1 cellular context compared by ENCODE assay signal in genomic region chr20:43513298-43514061, GRCh38.
TF ChIP-seq lines count a peak whose summit lies in the region.

No MANE protein-coding gene starts in this region.

TF ChIP-seq in HepG2, 621 proteins besides CTCF, POLR2A, EP300 and RAD21 (continued from another document):
- TF ChIP-seq, protein P1, sequence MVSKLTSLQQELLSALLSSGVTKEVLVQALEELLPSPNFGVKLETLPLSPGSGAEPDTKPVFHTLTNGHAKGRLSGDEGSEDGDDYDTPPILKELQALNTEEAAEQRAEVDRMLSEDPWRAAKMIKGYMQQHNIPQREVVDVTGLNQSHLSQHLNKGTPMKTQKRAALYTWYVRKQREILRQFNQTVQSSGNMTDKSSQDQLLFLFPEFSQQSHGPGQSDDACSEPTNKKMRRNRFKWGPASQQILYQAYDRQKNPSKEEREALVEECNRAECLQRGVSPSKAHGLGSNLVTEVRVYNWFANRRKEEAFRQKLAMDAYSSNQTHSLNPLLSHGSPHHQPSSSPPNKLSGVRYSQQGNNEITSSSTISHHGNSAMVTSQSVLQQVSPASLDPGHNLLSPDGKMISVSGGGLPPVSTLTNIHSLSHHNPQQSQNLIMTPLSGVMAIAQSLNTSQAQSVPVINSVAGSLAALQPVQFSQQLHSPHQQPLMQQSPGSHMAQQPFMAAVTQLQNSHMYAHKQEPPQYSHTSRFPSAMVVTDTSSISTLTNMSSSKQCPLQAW (CRISPR knock-in tag; IDR thresholded peaks at IDR 0.05) = peak; percentile 55; the same call in 1 of the 2 replicates
- TF ChIP-seq, protein P2, sequence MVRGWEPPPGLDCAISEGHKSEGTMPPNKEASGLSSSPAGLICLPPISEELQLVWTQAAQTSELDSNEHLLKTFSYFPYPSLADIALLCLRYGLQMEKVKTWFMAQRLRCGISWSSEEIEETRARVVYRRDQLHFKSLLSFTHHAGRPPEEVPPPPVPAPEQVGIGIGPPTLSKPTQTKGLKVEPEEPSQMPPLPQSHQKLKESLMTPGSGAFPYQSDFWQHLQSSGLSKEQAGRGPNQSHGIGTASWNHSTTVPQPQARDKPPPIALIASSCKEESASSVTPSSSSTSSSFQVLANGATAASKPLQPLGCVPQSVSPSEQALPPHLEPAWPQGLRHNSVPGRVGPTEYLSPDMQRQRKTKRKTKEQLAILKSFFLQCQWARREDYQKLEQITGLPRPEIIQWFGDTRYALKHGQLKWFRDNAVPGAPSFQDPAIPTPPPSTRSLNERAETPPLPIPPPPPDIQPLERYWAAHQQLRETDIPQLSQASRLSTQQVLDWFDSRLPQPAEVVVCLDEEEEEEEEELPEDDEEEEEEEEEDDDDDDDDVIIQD (CRISPR knock-in tag; IDR thresholded peaks at IDR 0.05; ENCODE audit: low read depth) = no peak
- 0 out of 2 replicates have a peak, but pooled peaks have one; percentile 34 for TF ChIP-seq ZNF205 (CRISPR knock-in tag; IDR thresholded peaks at IDR 0.05)
- peak; percentile 28; the same call in 1 of the 2 replicates for TF ChIP-seq ZFP90 (CRISPR knock-in tag; IDR thresholded peaks at IDR 0.05; ENCODE audit: borderline replicate concordance)
- TF ChIP-seq, protein P3, sequence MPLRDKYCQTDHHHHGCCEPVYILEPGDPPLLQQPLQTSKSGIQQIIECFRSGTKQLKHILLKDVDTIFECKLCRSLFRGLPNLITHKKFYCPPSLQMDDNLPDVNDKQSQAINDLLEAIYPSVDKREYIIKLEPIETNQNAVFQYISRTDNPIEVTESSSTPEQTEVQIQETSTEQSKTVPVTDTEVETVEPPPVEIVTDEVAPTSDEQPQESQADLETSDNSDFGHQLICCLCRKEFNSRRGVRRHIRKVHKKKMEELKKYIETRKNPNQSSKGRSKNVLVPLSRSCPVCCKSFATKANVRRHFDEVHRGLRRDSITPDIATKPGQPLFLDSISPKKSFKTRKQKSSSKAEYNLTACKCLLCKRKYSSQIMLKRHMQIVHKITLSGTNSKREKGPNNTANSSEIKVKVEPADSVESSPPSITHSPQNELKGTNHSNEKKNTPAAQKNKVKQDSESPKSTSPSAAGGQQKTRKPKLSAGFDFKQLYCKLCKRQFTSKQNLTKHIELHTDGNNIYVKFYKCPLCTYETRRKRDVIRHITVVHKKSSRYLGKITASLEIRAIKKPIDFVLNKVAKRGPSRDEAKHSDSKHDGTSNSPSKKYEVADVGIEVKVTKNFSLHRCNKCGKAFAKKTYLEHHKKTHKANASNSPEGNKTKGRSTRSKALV (CRISPR knock-in tag; IDR thresholded peaks at IDR 0.05) = peak; percentile 48; the same call in 1 of the 2 replicates
- peak; percentile 67; the same call in 1 of the 2 replicates for TF ChIP-seq ZNF768 (CRISPR knock-in tag; IDR thresholded peaks at IDR 0.05)
- TF ChIP-seq DRAP1 (CRISPR knock-in tag; IDR thresholded peaks at IDR 0.05) = no peak
- peak; percentile 22; the same call in 1 of the 2 replicates for TF ChIP-seq ZIK1 (CRISPR knock-in tag; IDR thresholded peaks at IDR 0.05; ENCODE audit: borderline replicate concordance, low read depth)
- TF ChIP-seq SNAI1 (CRISPR knock-in tag; IDR thresholded peaks at IDR 0.05; ENCODE audit: borderline replicate concordance) = 0 out of 2 replicates have a peak, but pooled peaks have one; percentile 10
- TF ChIP-seq BRD4 (CRISPR knock-in tag; IDR thresholded peaks at IDR 0.05) = peak; percentile 48; the same call in 1 of the 2 replicates
- 0 out of 2 replicates have a peak, but pooled peaks have one; percentile 21 for TF ChIP-seq SNAPC2 (CRISPR knock-in tag; IDR thresholded peaks at IDR 0.05)
- TF ChIP-seq ZEB1 (IDR thresholded peaks at IDR 0.05; ENCODE audit: insufficient replicate concordance, low read depth) = peak; percentile 35
- no peak for TF ChIP-seq NONO (IDR thresholded peaks at IDR 0.05)
- TF ChIP-seq NONO (CRISPR knock-in tag; conservative IDR thresholded peaks at IDR 0.05) = 0 out of 2 replicates have a peak, but pooled peaks have one; percentile 45
- TF ChIP-seq TEAD3 (CRISPR knock-in tag; optimal IDR thresholded peaks at IDR 0.05; ENCODE audit: borderline replicate concordance) = peak; percentile 39
- TF ChIP-seq, protein P4, sequence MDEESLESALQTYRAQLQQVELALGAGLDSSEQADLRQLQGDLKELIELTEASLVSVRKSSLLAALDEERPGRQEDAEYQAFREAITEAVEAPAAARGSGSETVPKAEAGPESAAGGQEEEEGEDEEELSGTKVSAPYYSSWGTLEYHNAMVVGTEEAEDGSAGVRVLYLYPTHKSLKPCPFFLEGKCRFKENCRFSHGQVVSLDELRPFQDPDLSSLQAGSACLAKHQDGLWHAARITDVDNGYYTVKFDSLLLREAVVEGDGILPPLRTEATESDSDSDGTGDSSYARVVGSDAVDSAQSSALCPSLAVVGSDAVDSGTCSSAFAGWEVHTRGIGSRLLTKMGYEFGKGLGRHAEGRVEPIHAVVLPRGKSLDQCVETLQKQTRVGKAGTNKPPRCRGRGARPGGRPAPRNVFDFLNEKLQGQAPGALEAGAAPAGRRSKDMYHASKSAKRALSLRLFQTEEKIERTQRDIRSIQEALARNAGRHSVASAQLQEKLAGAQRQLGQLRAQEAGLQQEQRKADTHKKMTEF (CRISPR knock-in tag; IDR thresholded peaks at IDR 0.05) = 0 out of 2 replicates have a peak, but pooled peaks have one; percentile 6
- TF ChIP-seq ZNF501 (CRISPR knock-in tag; IDR thresholded peaks at IDR 0.05) = peak; percentile 85
- TF ChIP-seq, protein P5, sequence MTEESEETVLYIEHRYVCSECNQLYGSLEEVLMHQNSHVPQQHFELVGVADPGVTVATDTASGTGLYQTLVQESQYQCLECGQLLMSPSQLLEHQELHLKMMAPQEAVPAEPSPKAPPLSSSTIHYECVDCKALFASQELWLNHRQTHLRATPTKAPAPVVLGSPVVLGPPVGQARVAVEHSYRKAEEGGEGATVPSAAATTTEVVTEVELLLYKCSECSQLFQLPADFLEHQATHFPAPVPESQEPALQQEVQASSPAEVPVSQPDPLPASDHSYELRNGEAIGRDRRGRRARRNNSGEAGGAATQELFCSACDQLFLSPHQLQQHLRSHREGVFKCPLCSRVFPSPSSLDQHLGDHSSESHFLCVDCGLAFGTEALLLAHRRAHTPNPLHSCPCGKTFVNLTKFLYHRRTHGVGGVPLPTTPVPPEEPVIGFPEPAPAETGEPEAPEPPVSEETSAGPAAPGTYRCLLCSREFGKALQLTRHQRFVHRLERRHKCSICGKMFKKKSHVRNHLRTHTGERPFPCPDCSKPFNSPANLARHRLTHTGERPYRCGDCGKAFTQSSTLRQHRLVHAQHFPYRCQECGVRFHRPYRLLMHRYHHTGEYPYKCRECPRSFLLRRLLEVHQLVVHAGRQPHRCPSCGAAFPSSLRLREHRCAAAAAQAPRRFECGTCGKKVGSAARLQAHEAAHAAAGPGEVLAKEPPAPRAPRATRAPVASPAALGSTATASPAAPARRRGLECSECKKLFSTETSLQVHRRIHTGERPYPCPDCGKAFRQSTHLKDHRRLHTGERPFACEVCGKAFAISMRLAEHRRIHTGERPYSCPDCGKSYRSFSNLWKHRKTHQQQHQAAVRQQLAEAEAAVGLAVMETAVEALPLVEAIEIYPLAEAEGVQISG (CRISPR knock-in tag; IDR thresholded peaks at IDR 0.05) = peak; percentile 19; the same call in 1 of the 2 replicates
- TF ChIP-seq MTF1 (CRISPR knock-in tag; IDR thresholded peaks at IDR 0.05) = no peak
- TF ChIP-seq, protein P6, sequence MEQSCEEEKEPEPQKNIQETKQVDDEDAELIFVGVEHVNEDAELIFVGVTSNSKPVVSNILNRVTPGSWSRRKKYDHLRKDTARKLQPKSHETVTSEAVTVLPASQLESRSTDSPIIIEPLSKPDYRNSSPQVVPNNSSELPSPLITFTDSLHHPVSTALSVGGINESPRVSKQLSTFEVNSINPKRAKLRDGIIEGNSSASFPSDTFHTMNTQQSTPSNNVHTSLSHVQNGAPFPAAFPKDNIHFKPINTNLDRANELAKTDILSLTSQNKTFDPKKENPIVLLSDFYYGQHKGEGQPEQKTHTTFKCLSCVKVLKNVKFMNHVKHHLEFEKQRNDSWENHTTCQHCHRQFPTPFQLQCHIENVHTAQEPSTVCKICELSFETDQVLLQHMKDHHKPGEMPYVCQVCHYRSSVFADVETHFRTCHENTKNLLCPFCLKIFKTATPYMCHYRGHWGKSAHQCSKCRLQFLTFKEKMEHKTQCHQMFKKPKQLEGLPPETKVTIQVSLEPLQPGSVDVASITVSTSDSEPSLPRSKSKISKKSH (CRISPR knock-in tag; IDR thresholded peaks at IDR 0.05; ENCODE audit: borderline replicate concordance) = peak; percentile 27; the same call in 1 of the 2 replicates
- 0 out of 2 replicates have a peak, but pooled peaks have one; percentile 13 for TF ChIP-seq E2F1 (CRISPR knock-in tag; IDR thresholded peaks at IDR 0.05)
- peak; percentile 43; the same call in 1 of the 2 replicates for TF ChIP-seq ISL2 (CRISPR knock-in tag; IDR thresholded peaks at IDR 0.05)
- no peak for TF ChIP-seq NKX3-1 (CRISPR knock-in tag; IDR thresholded peaks at IDR 0.05)
- TF ChIP-seq ZNF292 (CRISPR knock-in tag; IDR thresholded peaks at IDR 0.05; ENCODE audit: borderline replicate concordance, low read depth) = peak; percentile 15; the same call in 1 of the 2 replicates
- 0 out of 2 replicates have a peak, but pooled peaks have one; percentile 18 for TF ChIP-seq RXRA (CRISPR knock-in tag; IDR thresholded peaks at IDR 0.05)
- TF ChIP-seq, protein P7, sequence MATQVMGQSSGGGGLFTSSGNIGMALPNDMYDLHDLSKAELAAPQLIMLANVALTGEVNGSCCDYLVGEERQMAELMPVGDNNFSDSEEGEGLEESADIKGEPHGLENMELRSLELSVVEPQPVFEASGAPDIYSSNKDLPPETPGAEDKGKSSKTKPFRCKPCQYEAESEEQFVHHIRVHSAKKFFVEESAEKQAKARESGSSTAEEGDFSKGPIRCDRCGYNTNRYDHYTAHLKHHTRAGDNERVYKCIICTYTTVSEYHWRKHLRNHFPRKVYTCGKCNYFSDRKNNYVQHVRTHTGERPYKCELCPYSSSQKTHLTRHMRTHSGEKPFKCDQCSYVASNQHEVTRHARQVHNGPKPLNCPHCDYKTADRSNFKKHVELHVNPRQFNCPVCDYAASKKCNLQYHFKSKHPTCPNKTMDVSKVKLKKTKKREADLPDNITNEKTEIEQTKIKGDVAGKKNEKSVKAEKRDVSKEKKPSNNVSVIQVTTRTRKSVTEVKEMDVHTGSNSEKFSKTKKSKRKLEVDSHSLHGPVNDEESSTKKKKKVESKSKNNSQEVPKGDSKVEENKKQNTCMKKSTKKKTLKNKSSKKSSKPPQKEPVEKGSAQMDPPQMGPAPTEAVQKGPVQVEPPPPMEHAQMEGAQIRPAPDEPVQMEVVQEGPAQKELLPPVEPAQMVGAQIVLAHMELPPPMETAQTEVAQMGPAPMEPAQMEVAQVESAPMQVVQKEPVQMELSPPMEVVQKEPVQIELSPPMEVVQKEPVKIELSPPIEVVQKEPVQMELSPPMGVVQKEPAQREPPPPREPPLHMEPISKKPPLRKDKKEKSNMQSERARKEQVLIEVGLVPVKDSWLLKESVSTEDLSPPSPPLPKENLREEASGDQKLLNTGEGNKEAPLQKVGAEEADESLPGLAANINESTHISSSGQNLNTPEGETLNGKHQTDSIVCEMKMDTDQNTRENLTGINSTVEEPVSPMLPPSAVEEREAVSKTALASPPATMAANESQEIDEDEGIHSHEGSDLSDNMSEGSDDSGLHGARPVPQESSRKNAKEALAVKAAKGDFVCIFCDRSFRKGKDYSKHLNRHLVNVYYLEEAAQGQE (IDR thresholded peaks at IDR 0.05; ENCODE audit: borderline replicate concordance in 1 of 2, low read depth in 1 of 2, low read length in 2 of 2) = 0 out of 4 replicates have a peak, but pooled peaks of 1 of the 2 experiments have one; percentile 29
- TF ChIP-seq SKI (IDR thresholded peaks at IDR 0.05; ENCODE audit: partially characterized antibody) = no peak
- TF ChIP-seq ZNF746 (CRISPR knock-in tag; IDR thresholded peaks at IDR 0.05) = 0 out of 2 replicates have a peak, but pooled peaks have one; percentile 63
- TF ChIP-seq HMG20B (CRISPR knock-in tag; conservative IDR thresholded peaks at IDR 0.05) = no peak
- peak; percentile 70; the same call in 1 of the 2 replicates for TF ChIP-seq NFIB (CRISPR knock-in tag; IDR thresholded peaks at IDR 0.05; ENCODE audit: borderline replicate concordance)
- TF ChIP-seq ZNF792 (CRISPR knock-in tag; IDR thresholded peaks at IDR 0.05) = no peak
TF ChIP-seq in HepG2: peak in this region for 75.
